In genomic region chr20:8764289-8764962, GRCh38 we compare ENCODE assay signal across 12 cellular contexts.
A peak's percentile ranks its signal among the peaks of the same experiment; 100 is the strongest.
DNase-seq lines count a peak whose midpoint lies in the region; FAIRE-seq and TF ChIP-seq lines count a peak whose summit lies in the region.
"Had no signal": no experiment of that assay in that cellular context is flagged by ENCODE, and none has a peak within 500 bp of the region (broad histone marks: within the 10 kb centered on the region; RNA-seq: fewer than 3 reads in every experiment).

No MANE protein-coding gene starts in this region.

- no peak for FAIRE-seq in small intestine (lab: Jason Lieb, UNC)

- no peaks in the 10 kb centered on the region for H3K9me3 ChIP-seq in small intestine (ENCODE audit: control insufficient read depth, low read depth)
- H3K9me3 ChIP-seq: tibial nerve had no signal

- TF ChIP-seq CTCF in fibroblast of pulmonary artery (IDR thresholded peaks at IDR 0.05; ENCODE audit: low read length, missing control alignments), result no peak

- no peaks in the 10 kb centered on the region for H3K4me1 ChIP-seq in small intestine (ENCODE audit: control insufficient read depth in 2 of 2, insufficient read depth in 1 of 2, low read depth in 1 of 2, low read length in 1 of 2)
- H3K4me1 ChIP-seq: tibial nerve had no signal

- no peaks in the 10 kb centered on the region for H3K36me3 ChIP-seq in small intestine (ENCODE audit: control insufficient read depth in 2 of 2, insufficient read depth in 2 of 2, low read length in 2 of 2)
- H3K36me3 ChIP-seq: cardiac muscle cell had no signal

- DNase-seq in HCEC 1CT (peak; percentile 9), NCI-H446 treated with DMSO at 0.1 percent for 48 hours (lab: John Stamatoyannopoulos, UW) (peak; percentile 13), fibroblast of pulmonary artery (ENCODE audit: low read depth) (peak; percentile 16), small intestine (peak; percentile 40), glomerular visceral epithelial cell (ENCODE audit: extremely low spot score) (no peak), NCI-H1048 (lab: John Stamatoyannopoulos, UW) (no peak)
- no peak for DNase-seq in activated effector memory CD4-positive, alpha-beta T cell treated with Interleukin-2 at 50 U/mL for 16 hours
- DNase-seq: activated naive CD4-positive, alpha-beta T cell treated with anti-CD3 and anti-CD28 coated beads for 36 hours; GF-D8; head of caudate nucleus had no signal

- no peak overlapping the region for H3K4me3 ChIP-seq in fibroblast of pulmonary artery (replicated peaks; ENCODE audit: low read depth, low read length)
- H3K4me3 ChIP-seq in small intestine (ENCODE audit: low read depth in 1 of 2, low read length in 2 of 2), result no peak overlapping the region
- H3K4me3 ChIP-seq: cardiac muscle cell, tibial nerve had no signal

- 39 to 59% (median 49%) methylated on average over 4 of the region's 4 CpGs for WGBS in small intestine, 3 donors

- H3K27me3 ChIP-seq in small intestine (ENCODE audit: control insufficient read depth in 2 of 2, insufficient read depth in 2 of 2, low read length in 2 of 2), result no peaks in the 10 kb centered on the region
- H3K27me3 ChIP-seq: cardiac muscle cell, tibial nerve had no signal

- H3K27ac ChIP-seq in small intestine (ENCODE audit: low read depth in 1 of 2, low read length in 1 of 2), result no peak overlapping the region
- H3K27ac ChIP-seq: cardiac muscle cell, tibial nerve had no signal

Comparison
In these comparisons a context has a peak if more than half of its experiments do, and no peak if none do; other contexts are left out.
1. DNase-seq: peak in HCEC 1CT (single experiment), NCI-H446 treated with DMSO at 0.1 percent for 48 hours (single experiment), fibroblast of pulmonary artery (single experiment) and small intestine (single experiment); none in activated effector memory CD4-positive, alpha-beta T cell treated with Interleukin-2 at 50 U/mL for 16 hours (single experiment), glomerular visceral epithelial cell (single experiment) and NCI-H1048 (single experiment).